In the genomic region with DNA sequence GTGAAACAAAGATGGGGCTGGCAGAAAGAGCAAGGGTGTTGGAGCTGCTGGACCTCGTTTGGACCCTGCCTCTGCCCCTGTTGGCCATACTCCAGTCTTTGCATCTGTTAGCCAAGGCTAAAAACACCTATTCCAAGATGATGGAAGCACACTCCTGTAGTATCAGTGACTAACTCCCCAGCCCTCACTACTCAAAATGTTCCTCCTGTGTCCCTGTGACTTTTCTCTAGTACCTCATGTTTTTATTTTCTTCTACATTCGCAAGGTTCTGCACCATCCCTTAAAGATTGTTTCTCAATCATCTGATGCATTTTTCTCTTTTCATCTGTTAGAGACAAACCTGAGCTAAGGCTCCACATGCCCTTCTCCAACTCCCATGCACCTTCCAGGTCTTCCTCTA, we compare ENCODE assay signal across 30 cellular contexts.
"Had no signal": no experiment of that assay in that cellular context is flagged by ENCODE, and none has a peak within 500 bp of the region (broad histone marks: within the 10 kb centered on the region; RNA-seq: fewer than 3 reads in every experiment).

No MANE protein-coding gene starts in this region.

- H3K9ac ChIP-seq: SK-N-SH had no signal

- H3K4me3 Mint-ChIP-seq: activated CD4-positive, alpha-beta memory T cell treated with anti-CD3 and anti-CD28 coated beads, Interleukin-2, amount 10 ng/mL, durations not matched to agents 7 days and 5 days; activated CD4-positive, alpha-beta T cell treated with anti-CD3 and anti-CD28 coated beads for 36 hours; activated naive CD4-positive, alpha-beta T cell treated with anti-CD3 and anti-CD28 coated beads, Interleukin-2, amount 10 ng/mL, durations not matched to agents 7 days and 5 days; activated naive CD8-positive, alpha-beta T cell treated with anti-CD3 and anti-CD28 coated beads, Interleukin-2, amount 10 ng/mL, durations not matched to agents 7 days and 5 days; activated T-cell treated with anti-CD3 and anti-CD28 coated beads, Interleukin-2, amount 50 U/mL, for 72 hours; brain had no signal

- H3K27ac Mint-ChIP-seq: activated CD4-positive, alpha-beta memory T cell treated with anti-CD3 and anti-CD28 coated beads, Interleukin-2, amount 10 ng/mL, durations not matched to agents 7 days and 5 days; activated CD4-positive, alpha-beta T cell treated with anti-CD3 and anti-CD28 coated beads for 36 hours; activated naive CD4-positive, alpha-beta T cell treated with anti-CD3 and anti-CD28 coated beads, Interleukin-2, amount 10 ng/mL, durations not matched to agents 7 days and 5 days; activated naive CD8-positive, alpha-beta T cell treated with anti-CD3 and anti-CD28 coated beads, Interleukin-2, amount 10 ng/mL, durations not matched to agents 7 days and 5 days; activated T-cell treated with anti-CD3 and anti-CD28 coated beads, Interleukin-2, amount 50 U/mL, for 72 hours; activated T-helper 2 cell treated with anti-CD3 and anti-CD28 coated beads, Interferon-gamma antibody, Interleukin-2, Interleukin-4, amounts not matched to agents 10 μg/mL and 5 μg/mL and 100 μg/mL, durations not matched to agents 14 hours and 24 hours and 36 hours; brain had no signal

- H3K4me1 ChIP-seq: adrenal gland, ascending aorta, Peyer's patch, SJCRH30 had no signal

- H3K4me2 ChIP-seq: SK-N-SH had no signal

- ATAC-seq: activated CD4-positive, alpha-beta T cell treated with anti-CD3 and anti-CD28 coated beads for 36 hours; activated T-cell treated with anti-CD3 and anti-CD28 coated beads, Interleukin-2, amount 50 U/mL, for 72 hours had no signal

- H3K27ac ChIP-seq: adrenal gland, ascending aorta, cardiac muscle cell, Peyer's patch, RWPE1, SJCRH30, WERI-Rb-1 had no signal

- H3K4me1 Mint-ChIP-seq: activated CD4-positive, alpha-beta T cell treated with anti-CD3 and anti-CD28 coated beads for 36 hours; activated naive CD4-positive, alpha-beta T cell treated with anti-CD3 and anti-CD28 coated beads, Interleukin-2, amount 10 ng/mL, durations not matched to agents 7 days and 5 days; activated naive CD8-positive, alpha-beta T cell treated with anti-CD3 and anti-CD28 coated beads, Interleukin-2, amount 10 ng/mL, durations not matched to agents 7 days and 5 days; brain had no signal

- H3K27me3 Mint-ChIP-seq: activated CD4-positive, alpha-beta memory T cell treated with anti-CD3 and anti-CD28 coated beads, Interleukin-2, amount 10 ng/mL, durations not matched to agents 7 days and 5 days had no signal

- H3K36me3 Mint-ChIP-seq: activated naive CD4-positive, alpha-beta T cell treated with anti-CD3 and anti-CD28 coated beads, Interleukin-2, amount 10 ng/mL, durations not matched to agents 7 days and 5 days; brain had no signal

- H3K36me3 ChIP-seq: adrenal gland, SJCRH30, WERI-Rb-1 had no signal

- H3K9me3 Mint-ChIP-seq: activated CD4-positive, alpha-beta memory T cell treated with anti-CD3 and anti-CD28 coated beads, Interleukin-2, amount 10 ng/mL, durations not matched to agents 7 days and 5 days; activated naive CD4-positive, alpha-beta T cell treated with anti-CD3 and anti-CD28 coated beads, Interleukin-2, amount 10 ng/mL, durations not matched to agents 7 days and 5 days; activated naive CD8-positive, alpha-beta T cell treated with anti-CD3 and anti-CD28 coated beads, Interleukin-2, amount 10 ng/mL, durations not matched to agents 7 days and 5 days had no signal

- H3K9me3 ChIP-seq: adrenal gland, ascending aorta, Peyer's patch, SJCRH30, SK-N-SH had no signal

- H3K4me3 ChIP-seq: adrenal gland, ascending aorta, cardiac muscle cell, Peyer's patch, SJCRH30 had no signal

- DNase-seq: activated CD4-positive, alpha-beta memory T cell treated with anti-CD3 and anti-CD28 coated beads, Interleukin-2, amount 10 ng/mL, durations not matched to agents 7 days and 5 days; activated CD4-positive, alpha-beta T cell treated with anti-CD3 and anti-CD28 coated beads for 36 hours; activated CD4-positive, alpha-beta T cell treated with anti-CD3 and anti-CD28 coated beads, Interleukin-2, amount 50 U/mL, for 1 hour; activated CD8-positive, alpha-beta memory T cell treated with anti-CD3 and anti-CD28 coated beads, Interleukin-2, amount 50 U/mL, for 4 hours; activated gamma-delta T cell treated with Interleukin-2 at 50 U/mL for 16 hours; activated naive CD4-positive, alpha-beta T cell treated with anti-CD3 and anti-CD28 coated beads, Interleukin-2, amount 10 ng/mL, durations not matched to agents 7 days and 5 days; activated naive CD8-positive, alpha-beta T cell treated with anti-CD3 and anti-CD28 coated beads, Interleukin-2, amount 10 ng/mL, durations not matched to agents 7 days and 5 days; activated T-cell treated with anti-CD3 and anti-CD28 coated beads, Interleukin-2, amount 50 U/mL, for 72 hours; adrenal gland; MM.1S; NCI-H1105; NCI-H1436; NCI-H1694 treated with DMSO at 0.1 percent for 48 hours; NCI-H2029 treated with DMSO at 0.1 percent for 48 hours; NCI-H345; NCI-H510A; NCI-H69; NK-92 treated with Interleukin-12 subunit alpha and Interleukin-12 subunit beta, amount 100 ng/mL, for 24 hours; OCI-M1; Peyer's patch; Right ventricle myocardium superior; SJCRH30; SK-N-SH; T-helper 1 cell; WERI-Rb-1 had no signal

- H3K27me3 ChIP-seq: adrenal gland, ascending aorta, cardiac muscle cell, Peyer's patch, SJCRH30 had no signal
